In the genomic region with DNA sequence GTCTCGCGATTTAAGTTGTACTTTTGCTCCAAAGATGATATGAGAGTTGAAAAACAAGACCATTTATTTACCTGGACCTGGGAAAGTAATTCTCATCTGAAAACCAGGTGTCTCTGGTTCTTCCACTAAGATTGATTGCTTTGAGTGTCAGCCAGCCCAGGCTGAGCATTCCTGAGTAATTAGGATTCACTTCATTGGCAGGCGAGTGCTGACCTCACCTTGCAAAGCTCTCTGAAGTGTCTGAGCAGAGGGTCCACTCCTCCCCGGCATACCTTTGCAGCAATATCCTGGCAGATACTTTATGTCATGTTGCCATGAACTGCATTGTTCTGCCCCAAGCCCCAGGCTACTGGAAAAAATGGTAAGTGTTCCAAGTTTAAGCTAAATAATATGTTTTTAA, we compare ENCODE assay signal across 21 cellular contexts.
DNase-seq lines count a peak whose midpoint lies in the region; FAIRE-seq and TF ChIP-seq lines count a peak whose summit lies in the region.
"Had no signal": no experiment of that assay in that cellular context is flagged by ENCODE, and none has a peak within 500 bp of the region (broad histone marks: within the 10 kb centered on the region; RNA-seq: fewer than 3 reads in every experiment).

No MANE protein-coding gene starts in this region.

- FAIRE-seq in bronchial epithelial cell (lab: Jason Lieb, UNC) = no peak
- FAIRE-seq: small intestine had no signal

- H3K9ac ChIP-seq in HUES48 (ENCODE audit: low read depth, low read length) = no peak overlapping the region

- peak overlapping the region; percentile 88 for H3K27ac Mint-ChIP-seq in type B pancreatic cell
- H3K27ac Mint-ChIP-seq: activated B cell treated with CpG ODN at 0.5 μM for 24 hours; activated CD4-positive, alpha-beta memory T cell treated with anti-CD3 and anti-CD28 coated beads, Interleukin-2, amount 10 ng/mL, durations not matched to agents 7 days and 5 days; brain; CD4-positive, alpha-beta memory T cell; stimulated activated memory B cell treated with anti-CD40 and anti-IgM and Interleukin-4, amounts not matched to agents 10 μg/mL and 1 μg/mL and 100 μg/mL, for 72 hours had no signal

- H3K27me3 Mint-ChIP-seq in type B pancreatic cell = peaks cover 4% of the 10 kb centered on the region
- H3K27me3 Mint-ChIP-seq: activated CD4-positive, alpha-beta memory T cell treated with anti-CD3 and anti-CD28 coated beads, Interleukin-2, amount 10 ng/mL, durations not matched to agents 7 days and 5 days; brain had no signal

- CTCF ChIA-PET in HEK293T (lab: Yijun Ruan, JAX) = interaction anchor here (0.9 kb wide), 1 partner anchor 11 kb away, joined by 3 read pairs; no protein-coding TSS in a partner anchor

- H3K4me1 Mint-ChIP-seq in type B pancreatic cell (ENCODE audit: unreplicated experiment) = peaks cover 18% of the 10 kb centered on the region
- H3K4me1 Mint-ChIP-seq: activated B cell treated with CpG ODN at 0.5 μM for 24 hours; activated CD4-positive, alpha-beta memory T cell treated with anti-CD3 and anti-CD28 coated beads, Interleukin-2, amount 10 ng/mL, durations not matched to agents 7 days and 5 days; brain; CD4-positive, alpha-beta memory T cell; stimulated activated memory B cell treated with anti-CD40 and anti-IgM and Interleukin-4, amounts not matched to agents 10 μg/mL and 1 μg/mL and 100 μg/mL, for 72 hours had no signal

- no peaks in the 10 kb centered on the region for H3K9me3 ChIP-seq in HUES48 (ENCODE audit: control insufficient read depth, insufficient read depth, low read length)
- H3K9me3 ChIP-seq: colonic mucosa had no signal

- no peaks in the 10 kb centered on the region for H3K27me3 ChIP-seq in HUES48 (ENCODE audit: control insufficient read depth, insufficient read depth, low read length)
- no peaks in the 10 kb centered on the region for H3K27me3 ChIP-seq in bronchial epithelial cell (ENCODE audit: control insufficient read depth, insufficient read depth, low read length)
- H3K27me3 ChIP-seq in kidney epithelial cell (ENCODE audit: control insufficient read depth, insufficient read depth, low read length) = no peaks in the 10 kb centered on the region
- H3K27me3 ChIP-seq: colonic mucosa had no signal

- no peaks in the 10 kb centered on the region for H3K36me3 Mint-ChIP-seq in type B pancreatic cell
- H3K36me3 Mint-ChIP-seq: brain; CD4-positive, alpha-beta memory T cell; stimulated activated memory B cell treated with anti-CD40 and anti-IgM and Interleukin-4, amounts not matched to agents 10 μg/mL and 1 μg/mL and 100 μg/mL, for 72 hours had no signal

- DNase-seq in bronchial epithelial cell (ENCODE audit: low read depth) = peak; percentile 21
- DNase-seq in kidney epithelial cell (ENCODE audit: low read depth) = peak; percentile 31
- DNase-seq in type B pancreatic cell (ENCODE audit: extremely low spot score, unreplicated experiment) = no peak
- no peak for DNase-seq in HEK293T (ENCODE audit: extremely low spot score)
- no peak for DNase-seq in activated CD4-positive, CD25-positive, alpha-beta regulatory T cell treated with anti-CD3 and anti-CD28 coated beads, Interleukin-2, amount 50 U/mL, for 72 hours
- DNase-seq in NCI-H345 (lab: John Stamatoyannopoulos, UW) = no peak
- DNase-seq: activated B cell treated with CpG ODN at 0.5 μM for 24 hours; activated CD4-positive, alpha-beta memory T cell treated with anti-CD3 and anti-CD28 coated beads, Interleukin-2, amount 10 ng/mL, durations not matched to agents 7 days and 5 days; activated gamma-delta T cell; activated T-cell treated with anti-CD3 and anti-CD28 coated beads for 4 hours; CD4-positive, alpha-beta memory T cell; colonic mucosa; DMS153; NCI-H1092 treated with DMSO at 0.1 percent for 48 hours; NCI-H2081 treated with DMSO at 0.1 percent for 48 hours; NCI-H524; small intestine; T-helper 9 cell had no signal

- no peak for TF ChIP-seq CTCF in bronchial epithelial cell (IDR thresholded peaks at IDR 0.05; ENCODE audit: insufficient read depth, low read length, severe bottlenecking)
- TF ChIP-seq CTCF in kidney epithelial cell (IDR thresholded peaks at IDR 0.05; ENCODE audit: insufficient read depth, low read length, poor library complexity, severe bottlenecking) = no peak
- TF ChIP-seq CTCF in type B pancreatic cell (conservative IDR thresholded peaks at IDR 0.05) = no peak

- H3K4me1 ChIP-seq in HUES48 (ENCODE audit: control insufficient read depth, insufficient read depth, low read length) = peaks cover 11% of the 10 kb centered on the region
- H3K4me1 ChIP-seq: colonic mucosa had no signal

- H3K9me3 Mint-ChIP-seq in type B pancreatic cell = no peaks in the 10 kb centered on the region
- H3K9me3 Mint-ChIP-seq: activated B cell treated with CpG ODN at 0.5 μM for 24 hours; activated CD4-positive, alpha-beta memory T cell treated with anti-CD3 and anti-CD28 coated beads, Interleukin-2, amount 10 ng/mL, durations not matched to agents 7 days and 5 days; brain; CD4-positive, alpha-beta memory T cell; stimulated activated memory B cell treated with anti-CD40 and anti-IgM and Interleukin-4, amounts not matched to agents 10 μg/mL and 1 μg/mL and 100 μg/mL, for 72 hours had no signal

- no peaks in the 10 kb centered on the region for H3K36me3 ChIP-seq in HUES48 (ENCODE audit: control insufficient read depth, insufficient read depth, low read length)
- no peaks in the 10 kb centered on the region for H3K36me3 ChIP-seq in bronchial epithelial cell (ENCODE audit: control insufficient read depth, insufficient read depth, low read length)
- H3K36me3 ChIP-seq in kidney epithelial cell (ENCODE audit: control insufficient read depth, insufficient read depth, low read length) = no peaks in the 10 kb centered on the region
- H3K36me3 ChIP-seq: colonic mucosa had no signal

- H3K4me3 Mint-ChIP-seq in type B pancreatic cell = peak overlapping the region; percentile 63
- H3K4me3 Mint-ChIP-seq: activated B cell treated with CpG ODN at 0.5 μM for 24 hours; activated CD4-positive, alpha-beta memory T cell treated with anti-CD3 and anti-CD28 coated beads, Interleukin-2, amount 10 ng/mL, durations not matched to agents 7 days and 5 days; brain; CD4-positive, alpha-beta memory T cell; stimulated activated memory B cell treated with anti-CD40 and anti-IgM and Interleukin-4, amounts not matched to agents 10 μg/mL and 1 μg/mL and 100 μg/mL, for 72 hours had no signal

- H3K27ac ChIP-seq in HUES48 (ENCODE audit: low read depth, low read length) = peak overlapping the region; percentile 26
- H3K27ac ChIP-seq: colonic mucosa had no signal

- H3K4me3 ChIP-seq in HUES48 (ENCODE audit: low read depth, low read length) = no peak overlapping the region
- no peak overlapping the region for H3K4me3 ChIP-seq in bronchial epithelial cell (ENCODE audit: low read depth, low read length)
- H3K4me3 ChIP-seq in kidney epithelial cell (ENCODE audit: low read depth, low read length) = no peak overlapping the region
- H3K4me3 ChIP-seq: colonic mucosa had no signal

- POLR2A ChIA-PET in HEK293T (lab: Yijun Ruan, JAX) = no interaction called here

TF ChIP-seq in HEK293T, 16 proteins besides CTCF, POLR2A, EP300 and RAD21:
- TF ChIP-seq, protein P1, sequence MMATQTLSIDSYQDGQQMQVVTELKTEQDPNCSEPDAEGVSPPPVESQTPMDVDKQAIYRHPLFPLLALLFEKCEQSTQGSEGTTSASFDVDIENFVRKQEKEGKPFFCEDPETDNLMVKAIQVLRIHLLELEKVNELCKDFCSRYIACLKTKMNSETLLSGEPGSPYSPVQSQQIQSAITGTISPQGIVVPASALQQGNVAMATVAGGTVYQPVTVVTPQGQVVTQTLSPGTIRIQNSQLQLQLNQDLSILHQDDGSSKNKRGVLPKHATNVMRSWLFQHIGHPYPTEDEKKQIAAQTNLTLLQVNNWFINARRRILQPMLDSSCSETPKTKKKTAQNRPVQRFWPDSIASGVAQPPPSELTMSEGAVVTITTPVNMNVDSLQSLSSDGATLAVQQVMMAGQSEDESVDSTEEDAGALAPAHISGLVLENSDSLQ (IDR thresholded peaks at IDR 0.05) = no peak
- TF ChIP-seq SP1 (IDR thresholded peaks at IDR 0.05) (no peak), ZNF384 (IDR thresholded peaks at IDR 0.05) (no peak), L3MBTL2 (conservative IDR thresholded peaks at IDR 0.05) (no peak), BHLHE40 (IDR thresholded peaks at IDR 0.05; ENCODE audit: borderline replicate concordance) (no peak), HDGF (IDR thresholded peaks at IDR 0.05; ENCODE audit: borderline replicate concordance) (no peak), ARNT (IDR thresholded peaks at IDR 0.05) (no peak)

Comparison
In these comparisons a context has a peak if more than half of its experiments do, and no peak if none do; other contexts are left out.
1. DNase-seq: peak in bronchial epithelial cell (single experiment) and kidney epithelial cell (single experiment); none in type B pancreatic cell (single experiment), HEK293T (single experiment), activated CD4-positive, CD25-positive, alpha-beta regulatory T cell treated with anti-CD3 and anti-CD28 coated beads, Interleukin-2, amount 50 U/mL, for 72 hours (single experiment) and NCI-H345 (single experiment).